ENCODE assay signal across 11 cellular contexts in the genomic region with DNA sequence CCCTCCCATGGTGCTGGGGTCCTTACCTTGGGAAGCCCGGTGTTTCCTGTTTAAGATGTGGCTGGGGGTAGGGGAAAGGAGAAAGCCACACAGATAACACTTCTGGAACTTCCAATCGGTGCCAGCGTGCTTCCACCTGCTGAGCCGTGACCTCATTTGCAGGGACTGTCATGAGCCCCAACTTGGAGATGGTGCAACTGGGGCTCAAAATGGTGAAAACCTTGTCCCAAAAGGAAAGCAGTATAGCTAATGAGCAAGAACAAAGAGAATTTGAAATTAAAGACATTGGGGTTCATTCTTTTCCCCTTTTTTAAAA. TPM values are rescaled to one million over a fixed set of nuclear protein-coding genes. Genes with fewer than 3 reads are reported as not detected.
DNase-seq lines count a peak whose midpoint lies in the region; ATAC-seq, FAIRE-seq and TF ChIP-seq lines count a peak whose summit lies in the region.
"Had no signal": no experiment of that assay in that cellular context is flagged by ENCODE, and none has a peak within 500 bp of the region (broad histone marks: within the 10 kb centered on the region; RNA-seq: fewer than 3 reads in every experiment).

No MANE protein-coding gene starts in this region.

- peak overlapping the region in 5 of 11 experiments; percentile 9 to 51 (median 32); a peak in 8 of 22 replicates for H3K9ac ChIP-seq in BLaER1 treated with 17β-estradiol and CSF1 and Interleukin-3, amounts not matched to agents 10 nM and 100 nM
- H3K9ac ChIP-seq in kidney (ENCODE audit: low read length in 2 of 2), result peak overlapping the region in 1 of 2 donors; percentile 41

- DNase-seq in kidney (no peak), sigmoid colon (no peak), medulla oblongata (ENCODE audit: extremely low spot score) (no peak), amygdala (lab: John Stamatoyannopoulos, UW) (no peak)
- DNase-seq in stimulated activated naive CD8-positive, alpha-beta T cell treated with anti-CD3 and anti-CD28 coated beads, Interleukin-15, Interleukin-2, amounts not matched to agents 100 U/mL and 50 U/mL, for 24 hours, result no peak
- DNase-seq: MV-4-11; stimulated activated CD4-positive, alpha-beta T cell treated with anti-CD3 and anti-CD28 coated beads, Interleukin-4, amount 100 ng/mL, for 1 hour had no signal

- TF ChIP-seq CTCF in kidney (IDR thresholded peaks at IDR 0.05; ENCODE audit: borderline replicate concordance, extremely low read depth, insufficient read depth) (no peak), sigmoid colon (IDR thresholded peaks at IDR 0.05) (no peak)

- ATAC-seq in activated T-helper 17 cell treated with anti-CD3 and anti-CD28 coated beads, Interleukin-2, amount 50 U/mL, for 72 hours (replicated peaks), result no peak
- ATAC-seq in stimulated activated naive CD8-positive, alpha-beta T cell treated with anti-CD3 and anti-CD28 coated beads, Interleukin-15, Interleukin-2, amounts not matched to agents 100 U/mL and 50 U/mL, for 24 hours, result no peak
- ATAC-seq in HG02970 (IDR thresholded peaks at IDR 0.05; ENCODE audit: low FRiP score, unreplicated experiment), result no peak

- peaks cover 0 to 11% (median 0%) of the 10 kb centered on the region in 11 experiments; a peak in 2 of 22 replicates for H3K36me3 ChIP-seq in BLaER1 treated with 17β-estradiol and CSF1 and Interleukin-3, amounts not matched to agents 10 nM and 100 nM
- H3K36me3 ChIP-seq in kidney (ENCODE audit: control insufficient read depth in 1 of 2, insufficient read depth in 2 of 2, low read length in 2 of 2) (peaks cover 0 to 5% of the 10 kb centered on the region in 2 donors), sigmoid colon (no peaks in the 10 kb centered on the region)

- H4K20me1 ChIP-seq in BLaER1 treated with 17β-estradiol and CSF1 and Interleukin-3, amounts not matched to agents 10 nM and 100 nM, result no peaks in the 10 kb centered on the region

- peak overlapping the region in 7 of 11 experiments; percentile 9 to 50 (median 47); a peak in 10 of 22 replicates for H3K27ac ChIP-seq in BLaER1 treated with 17β-estradiol and CSF1 and Interleukin-3, amounts not matched to agents 10 nM and 100 nM
- peak overlapping the region; percentile 62 to 71 for H3K27ac ChIP-seq in kidney (ENCODE audit: low read depth in 2 of 2, low read length in 2 of 2)
- H3K27ac ChIP-seq in sigmoid colon, result peak overlapping the region; percentile 87 to 98 (median 94)

- H3K4me2 ChIP-seq in BLaER1 treated with 17β-estradiol and CSF1 and Interleukin-3, amounts not matched to agents 10 nM and 100 nM, result peak overlapping the region; percentile 2 to 91 (median 76); a peak in 19 of 22 replicates

- intact Hi-C loops in kidney (cut with DNase I) (no loop called here), sigmoid colon (cut with DNase I) (no loop called here)

- peaks cover 32 to 95% (median 88%) of the 10 kb centered on the region in 10 experiments for H3K4me1 ChIP-seq in BLaER1 treated with 17β-estradiol and CSF1 and Interleukin-3, amounts not matched to agents 10 nM and 100 nM
- H3K4me1 ChIP-seq in kidney (ENCODE audit: control insufficient read depth in 1 of 2, insufficient read depth in 1 of 2, low read depth in 1 of 2, low read length in 2 of 2) (peaks cover 18 to 20% of the 10 kb centered on the region in 2 donors), sigmoid colon (peaks cover 0 to 66% (median 57%) of the 10 kb centered on the region in 4 donors)

- peaks cover 12% of the 10 kb centered on the region for H3K36me3 Mint-ChIP-seq in activated T-helper 17 cell treated with anti-CD3 and anti-CD28 coated beads, Interleukin-2, amount 50 U/mL, for 72 hours (ENCODE audit: low read depth)

- H3K4me3 ChIP-seq in BLaER1 treated with 17β-estradiol and CSF1 and Interleukin-3, amounts not matched to agents 10 nM and 100 nM, result no peak overlapping the region; a peak in 1 of 20 replicates
- no peak overlapping the region for H3K4me3 ChIP-seq in kidney (ENCODE audit: low read length in 2 of 2)
- H3K4me3 ChIP-seq in sigmoid colon, result no peak overlapping the region

- WGBS in sigmoid colon, 2 donors, result 63 to 74% methylated on average over 4 of the region's 4 CpGs

- H3K27me3 ChIP-seq in BLaER1 treated with 17β-estradiol and CSF1 and Interleukin-3, amounts not matched to agents 10 nM and 100 nM, result no peaks in the 10 kb centered on the region
- no peaks in the 10 kb centered on the region for H3K27me3 ChIP-seq in sigmoid colon

- no peak for TF ChIP-seq EP300 in sigmoid colon (IDR thresholded peaks at IDR 0.05)

- peak overlapping the region; percentile 37 for H3K27ac Mint-ChIP-seq in activated T-helper 17 cell treated with anti-CD3 and anti-CD28 coated beads, Interleukin-2, amount 50 U/mL, for 72 hours

- H3K27me3 Mint-ChIP-seq in activated T-helper 17 cell treated with anti-CD3 and anti-CD28 coated beads, Interleukin-2, amount 50 U/mL, for 72 hours, result no peaks in the 10 kb centered on the region

- no peak for TF ChIP-seq POLR2A in sigmoid colon (IDR thresholded peaks at IDR 0.05)

- H3K9me3 Mint-ChIP-seq in activated T-helper 17 cell treated with anti-CD3 and anti-CD28 coated beads, Interleukin-2, amount 50 U/mL, for 72 hours, result no peaks in the 10 kb centered on the region

- no peak overlapping the region for H3K4me3 Mint-ChIP-seq in activated T-helper 17 cell treated with anti-CD3 and anti-CD28 coated beads, Interleukin-2, amount 50 U/mL, for 72 hours

- H3K9me3 ChIP-seq in BLaER1 treated with 17β-estradiol and CSF1 and Interleukin-3, amounts not matched to agents 10 nM and 100 nM (replicated peaks in 1 of 11), result no peaks in the 10 kb centered on the region
- no peaks in the 10 kb centered on the region for H3K9me3 ChIP-seq in kidney (ENCODE audit: control insufficient read depth in 1 of 2, low read length in 2 of 2)
- H3K9me3 ChIP-seq in sigmoid colon, result no peaks in the 10 kb centered on the region

- FAIRE-seq in kidney (lab: Jason Lieb, UNC), result no peak
- FAIRE-seq: GM18507 had no signal

- no peaks in the 10 kb centered on the region for H3K4me1 Mint-ChIP-seq in activated T-helper 17 cell treated with anti-CD3 and anti-CD28 coated beads, Interleukin-2, amount 50 U/mL, for 72 hours

RNA-seq across cellular contexts. Expression of a gene that starts 19.0 kb away (rescaled TPM):
- total RNA-seq in activated T-helper 17 cell treated with anti-CD3 and anti-CD28 coated beads, Interleukin-2, amount 50 U/mL, for 72 hours, result 100 to 1,000 TPM in 1 of 2 donors, 10 to 100 TPM in 1; 87.9 to 114 TPM
- total RNA-seq in kidney (72.8 TPM), sigmoid colon (10 to 100 TPM; 43.2 to 72.2 (median 61.9) TPM)
- polyA plus RNA-seq in kidney (ENCODE audit: insufficient read depth, low read depth, low replicate concordance) (194 TPM), sigmoid colon (100 to 1,000 TPM; 145 to 181 (median 171) TPM)

RNA-seq across cellular contexts. Expression of a gene that starts 44.4 kb away (rescaled TPM):
- 10 to 100 TPM; 12.3 to 18.0 TPM for total RNA-seq in activated T-helper 17 cell treated with anti-CD3 and anti-CD28 coated beads, Interleukin-2, amount 50 U/mL, for 72 hours
- 8.5 TPM for total RNA-seq in kidney
- polyA plus RNA-seq in kidney (ENCODE audit: insufficient read depth, low read depth, low replicate concordance), result 6.5 TPM
- 1 to 10 TPM; 4.2 to 4.8 (median 4.7) TPM for total RNA-seq in sigmoid colon
- polyA plus RNA-seq in sigmoid colon, result 1 to 10 TPM in 1 of 3 donors, under 1 TPM in 2; under 0.01 to 5.4 (median 0.69) TPM
